31 cellular contexts compared by ENCODE assay signal in genomic region chr2:186934420-186934819, GRCh38.
"Had no signal": no experiment of that assay in that cellular context is flagged by ENCODE, and none has a peak within 500 bp of the region (broad histone marks: within the 10 kb centered on the region; RNA-seq: fewer than 3 reads in every experiment).

No MANE protein-coding gene starts in this region.

- H3K27ac ChIP-seq: ascending aorta, breast epithelium, cardiac muscle cell, colonic mucosa, WERI-Rb-1 had no signal

- H3K4me1 ChIP-seq: ascending aorta, breast epithelium, colonic mucosa had no signal

- H3K27me3 Mint-ChIP-seq: activated CD4-positive, alpha-beta memory T cell treated with anti-CD3 and anti-CD28 coated beads, Interleukin-2, amount 10 ng/mL, durations not matched to agents 7 days and 5 days; activated CD4-positive, alpha-beta T cell treated with anti-CD3 and anti-CD28 coated beads, Interleukin-2, amount 10 ng/mL, durations not matched to agents 7 days and 5 days; activated naive CD4-positive, alpha-beta T cell treated with anti-CD3 and anti-CD28 coated beads, Interleukin-2, amount 10 ng/mL, durations not matched to agents 7 days and 5 days; activated naive CD8-positive, alpha-beta T cell treated with anti-CD3 and anti-CD28 coated beads, Interleukin-2, amount 10 ng/mL, durations not matched to agents 7 days and 5 days; activated T-cell treated with anti-CD3 and anti-CD28 coated beads, Interleukin-2, amount 50 U/mL, for 24 hours; T-helper 17 cell had no signal

- H3K9me3 Mint-ChIP-seq: activated CD4-positive, alpha-beta memory T cell treated with anti-CD3 and anti-CD28 coated beads, Interleukin-2, amount 10 ng/mL, durations not matched to agents 7 days and 5 days; activated CD4-positive, alpha-beta T cell treated with anti-CD3 and anti-CD28 coated beads, Interleukin-2, amount 10 ng/mL, durations not matched to agents 7 days and 5 days; activated naive CD4-positive, alpha-beta T cell treated with anti-CD3 and anti-CD28 coated beads, Interleukin-2, amount 10 ng/mL, durations not matched to agents 7 days and 5 days; activated naive CD4-positive, alpha-beta T cell treated with anti-CD3 and anti-CD28 coated beads, Interleukin-2, amount 50 U/mL, for 72 hours; activated naive CD8-positive, alpha-beta T cell treated with anti-CD3 and anti-CD28 coated beads, Interleukin-2, amount 10 ng/mL, durations not matched to agents 7 days and 5 days; activated T-cell treated with anti-CD3 and anti-CD28 coated beads, Interleukin-2, amount 50 U/mL, for 24 hours; activated T-cell treated with anti-CD3 and anti-CD28 coated beads, Interleukin-2, amount 50 U/mL, for 72 hours; brain; T-helper 2 cell treated with Interferon-gamma antibody and Interleukin-4, amounts not matched to agents 5 μg/mL and 100 μg/mL, for 36 hours had no signal

- DNase-seq: activated CD4-positive, alpha-beta memory T cell treated with anti-CD3 and anti-CD28 coated beads, Interleukin-2, amount 10 ng/mL, durations not matched to agents 7 days and 5 days; activated CD4-positive, alpha-beta T cell treated with anti-CD3 and anti-CD28 coated beads for 4 hours; activated CD4-positive, alpha-beta T cell treated with anti-CD3 and anti-CD28 coated beads, Interleukin-2, amount 10 ng/mL, durations not matched to agents 7 days and 5 days; activated CD4-positive, alpha-beta T cell treated with anti-CD3 and anti-CD28 coated beads, Interleukin-2, amount 50 U/mL, for 4 hours; activated CD4-positive, CD25-positive, alpha-beta regulatory T cell; activated CD4-positive, CD25-positive, alpha-beta regulatory T cell treated with anti-CD3 and anti-CD28 coated beads, Interleukin-2, amount 50 U/mL, for 72 hours; activated CD8-positive, alpha-beta memory T cell treated with anti-CD3 and anti-CD28 coated beads, Interleukin-2, amount 50 U/mL, for 48 hours; activated gamma-delta T cell; activated naive CD4-positive, alpha-beta T cell; activated naive CD4-positive, alpha-beta T cell treated with anti-CD3 and anti-CD28 coated beads, Interleukin-2, amount 10 ng/mL, durations not matched to agents 7 days and 5 days; activated naive CD8-positive, alpha-beta T cell treated with anti-CD3 and anti-CD28 coated beads, Interleukin-2, amount 10 ng/mL, durations not matched to agents 7 days and 5 days; activated T-cell treated with anti-CD3 and anti-CD28 coated beads for 4 hours; activated T-cell treated with anti-CD3 and anti-CD28 coated beads, Interleukin-2, amount 50 U/mL, for 24 hours; activated T-cell treated with anti-CD3 and anti-CD28 coated beads, Interleukin-2, amount 50 U/mL, for 72 hours; central memory CD4-positive, alpha-beta T cell; cerebellar nuclear complex; colonic mucosa; effector CD8-positive, alpha-beta T cell; foreskin fibroblast; head of caudate nucleus; T-helper 1 cell; T-helper 17 cell; T1000; WERI-Rb-1 had no signal

- ATAC-seq: activated naive CD4-positive, alpha-beta T cell treated with anti-CD3 and anti-CD28 coated beads, Interleukin-2, amount 50 U/mL, for 72 hours; activated T-cell treated with anti-CD3 and anti-CD28 coated beads, Interleukin-2, amount 50 U/mL, for 72 hours; esophagus mucosa; T-helper 17 cell had no signal

- H3K4me1 Mint-ChIP-seq: activated CD4-positive, alpha-beta memory T cell treated with anti-CD3 and anti-CD28 coated beads, Interleukin-2, amount 10 ng/mL, durations not matched to agents 7 days and 5 days; activated CD4-positive, alpha-beta T cell treated with anti-CD3 and anti-CD28 coated beads, Interleukin-2, amount 10 ng/mL, durations not matched to agents 7 days and 5 days; activated naive CD4-positive, alpha-beta T cell treated with anti-CD3 and anti-CD28 coated beads, Interleukin-2, amount 10 ng/mL, durations not matched to agents 7 days and 5 days; activated naive CD8-positive, alpha-beta T cell treated with anti-CD3 and anti-CD28 coated beads, Interleukin-2, amount 10 ng/mL, durations not matched to agents 7 days and 5 days; brain; T-helper 17 cell had no signal

- H3K36me3 ChIP-seq: ascending aorta, cardiac muscle cell, colonic mucosa, WERI-Rb-1 had no signal

- H3K4me3 Mint-ChIP-seq: activated CD4-positive, alpha-beta memory T cell treated with anti-CD3 and anti-CD28 coated beads, Interleukin-2, amount 10 ng/mL, durations not matched to agents 7 days and 5 days; activated CD4-positive, alpha-beta T cell treated with anti-CD3 and anti-CD28 coated beads, Interleukin-2, amount 10 ng/mL, durations not matched to agents 7 days and 5 days; activated naive CD4-positive, alpha-beta T cell treated with anti-CD3 and anti-CD28 coated beads, Interleukin-2, amount 10 ng/mL, durations not matched to agents 7 days and 5 days; activated naive CD8-positive, alpha-beta T cell treated with anti-CD3 and anti-CD28 coated beads, Interleukin-2, amount 10 ng/mL, durations not matched to agents 7 days and 5 days; activated T-cell treated with anti-CD3 and anti-CD28 coated beads, Interleukin-2, amount 50 U/mL, for 24 hours; activated T-cell treated with anti-CD3 and anti-CD28 coated beads, Interleukin-2, amount 50 U/mL, for 72 hours; brain; T-helper 17 cell; T-helper 2 cell treated with Interferon-gamma antibody and Interleukin-4, amounts not matched to agents 5 μg/mL and 100 μg/mL, for 36 hours had no signal

- H3K27ac Mint-ChIP-seq: activated CD4-positive, alpha-beta memory T cell treated with anti-CD3 and anti-CD28 coated beads, Interleukin-2, amount 10 ng/mL, durations not matched to agents 7 days and 5 days; activated CD4-positive, alpha-beta T cell treated with anti-CD3 and anti-CD28 coated beads, Interleukin-2, amount 10 ng/mL, durations not matched to agents 7 days and 5 days; activated naive CD4-positive, alpha-beta T cell treated with anti-CD3 and anti-CD28 coated beads, Interleukin-2, amount 10 ng/mL, durations not matched to agents 7 days and 5 days; activated naive CD4-positive, alpha-beta T cell treated with anti-CD3 and anti-CD28 coated beads, Interleukin-2, amount 50 U/mL, for 72 hours; activated naive CD8-positive, alpha-beta T cell treated with anti-CD3 and anti-CD28 coated beads, Interleukin-2, amount 10 ng/mL, durations not matched to agents 7 days and 5 days; activated T-cell treated with anti-CD3 and anti-CD28 coated beads, Interleukin-2, amount 50 U/mL, for 24 hours; activated T-cell treated with anti-CD3 and anti-CD28 coated beads, Interleukin-2, amount 50 U/mL, for 72 hours; brain; T-helper 17 cell; T-helper 2 cell treated with Interferon-gamma antibody and Interleukin-4, amounts not matched to agents 5 μg/mL and 100 μg/mL, for 36 hours had no signal

- H3K27me3 ChIP-seq: ascending aorta, breast epithelium, cardiac muscle cell, colonic mucosa had no signal

- H3K9me3 ChIP-seq: ascending aorta, breast epithelium, colonic mucosa had no signal

- H3K4me3 ChIP-seq: ascending aorta, breast epithelium, cardiac muscle cell, colonic mucosa had no signal

- H3K36me3 Mint-ChIP-seq: activated naive CD4-positive, alpha-beta T cell treated with anti-CD3 and anti-CD28 coated beads, Interleukin-2, amount 10 ng/mL, durations not matched to agents 7 days and 5 days; activated naive CD4-positive, alpha-beta T cell treated with anti-CD3 and anti-CD28 coated beads, Interleukin-2, amount 50 U/mL, for 72 hours; activated naive CD8-positive, alpha-beta T cell treated with anti-CD3 and anti-CD28 coated beads, Interleukin-2, amount 10 ng/mL, durations not matched to agents 7 days and 5 days; brain had no signal
